ENCODE assay signal across 1 cellular context in genomic region chr17:7314719-7315569, GRCh38.
TF ChIP-seq lines count a peak whose summit lies in the region.

A gene with protein sequence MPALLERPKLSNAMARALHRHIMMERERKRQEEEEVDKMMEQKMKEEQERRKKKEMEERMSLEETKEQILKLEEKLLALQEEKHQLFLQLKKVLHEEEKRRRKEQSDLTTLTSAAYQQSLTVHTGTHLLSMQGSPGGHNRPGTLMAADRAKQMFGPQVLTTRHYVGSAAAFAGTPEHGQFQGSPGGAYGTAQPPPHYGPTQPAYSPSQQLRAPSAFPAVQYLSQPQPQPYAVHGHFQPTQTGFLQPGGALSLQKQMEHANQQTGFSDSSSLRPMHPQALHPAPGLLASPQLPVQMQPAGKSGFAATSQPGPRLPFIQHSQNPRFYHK (minus strand): TSS chr17:7315360. CDS start chr17:7315052, 308 bp downstream.

TF ChIP-seq in HEK293, 187 proteins besides CTCF, POLR2A, EP300 and RAD21 (continued from another document and continues in another):
- TF ChIP-seq ZNF776 (tag by site-specific recombination; IDR thresholded peaks at IDR 0.05; ENCODE audit: borderline replicate concordance) = no peak
- no peak for TF ChIP-seq ZNF280D (tag by site-specific recombination; IDR thresholded peaks at IDR 0.05)
- TF ChIP-seq ZNF626 (tag by site-specific recombination; IDR thresholded peaks at IDR 0.05) = no peak
- no peak for TF ChIP-seq ZNF837 (tag by site-specific recombination; IDR thresholded peaks at IDR 0.05)
- no peak for TF ChIP-seq ZNF16 (tag by site-specific recombination; IDR thresholded peaks at IDR 0.05; ENCODE audit: low read depth)
- TF ChIP-seq ZNF677 (tag by site-specific recombination; IDR thresholded peaks at IDR 0.05) = no peak
- peak; percentile 90 for TF ChIP-seq ZNF629 (tag by site-specific recombination; IDR thresholded peaks at IDR 0.05)
- TF ChIP-seq ZNF610 (tag by site-specific recombination; IDR thresholded peaks at IDR 0.05; ENCODE audit: borderline replicate concordance) = peak; percentile 41; the same call in 1 of the 2 replicates
- TF ChIP-seq ZNF544 (tag by site-specific recombination; IDR thresholded peaks at IDR 0.05) = no peak
- TF ChIP-seq ZNF335 (tag by site-specific recombination; conservative IDR thresholded peaks at IDR 0.05) = peak; percentile 85
- no peak for TF ChIP-seq ZNF366 (tag by site-specific recombination; conservative IDR thresholded peaks at IDR 0.05)
- TF ChIP-seq ZNF404 (tag by site-specific recombination; IDR thresholded peaks at IDR 0.05) = no peak
- TF ChIP-seq, protein P1, sequence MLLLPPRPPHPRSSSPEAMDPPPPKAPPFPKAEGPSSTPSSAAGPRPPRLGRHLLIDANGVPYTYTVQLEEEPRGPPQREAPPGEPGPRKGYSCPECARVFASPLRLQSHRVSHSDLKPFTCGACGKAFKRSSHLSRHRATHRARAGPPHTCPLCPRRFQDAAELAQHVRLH (tag by site-specific recombination; IDR thresholded peaks at IDR 0.05) = peak; percentile 71
- no peak for TF ChIP-seq ZNF114 (tag by site-specific recombination; IDR thresholded peaks at IDR 0.05)
- TF ChIP-seq ZNF660 (tag by site-specific recombination; IDR thresholded peaks at IDR 0.05) = no peak; the same call in 1 of the 2 replicates
- TF ChIP-seq ZNF26 (tag by site-specific recombination; IDR thresholded peaks at IDR 0.05) = no peak
- TF ChIP-seq ZNF155 (tag by site-specific recombination; IDR thresholded peaks at IDR 0.05) = no peak
- TF ChIP-seq ZNF768 (tag by site-specific recombination; IDR thresholded peaks at IDR 0.05) = no peak
- peak; percentile 55; the same call in 1 of the 2 replicates for TF ChIP-seq PBX3 (CRISPR knock-in tag; IDR thresholded peaks at IDR 0.05)
- no peak for TF ChIP-seq SETDB1 (IDR thresholded peaks at IDR 0.05; ENCODE audit: insufficient read length, low read length)
- TF ChIP-seq SCRT1 (tag by site-specific recombination; IDR thresholded peaks at IDR 0.05; ENCODE audit: borderline replicate concordance) = no peak
- TF ChIP-seq, protein P2, sequence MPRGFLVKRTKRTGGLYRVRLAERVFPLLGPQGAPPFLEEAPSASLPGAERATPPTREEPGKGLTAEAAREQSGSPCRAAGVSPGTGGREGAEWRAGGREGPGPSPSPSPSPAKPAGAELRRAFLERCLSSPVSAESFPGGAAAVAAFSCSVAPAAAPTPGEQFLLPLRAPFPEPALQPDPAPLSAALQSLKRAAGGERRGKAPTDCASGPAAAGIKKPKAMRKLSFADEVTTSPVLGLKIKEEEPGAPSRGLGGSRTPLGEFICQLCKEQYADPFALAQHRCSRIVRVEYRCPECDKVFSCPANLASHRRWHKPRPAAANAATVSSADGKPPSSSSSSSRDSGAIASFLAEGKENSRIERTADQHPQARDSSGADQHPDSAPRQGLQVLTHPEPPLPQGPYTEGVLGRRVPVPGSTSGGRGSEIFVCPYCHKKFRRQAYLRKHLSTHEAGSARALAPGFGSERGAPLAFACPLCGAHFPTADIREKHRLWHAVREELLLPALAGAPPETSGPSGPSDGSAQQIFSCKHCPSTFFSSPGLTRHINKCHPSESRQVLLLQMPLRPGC (tag by site-specific recombination; IDR thresholded peaks at IDR 0.05) = peak; percentile 55; the same call in 1 of the 2 replicates
- TF ChIP-seq SCRT2 (tag by site-specific recombination; IDR thresholded peaks at IDR 0.05) = peak; percentile 67
- no peak for TF ChIP-seq PRDM2 (tag by site-specific recombination; IDR thresholded peaks at IDR 0.05; ENCODE audit: borderline replicate concordance)
- TF ChIP-seq ZNF184 (tag by site-specific recombination; IDR thresholded peaks at IDR 0.05) = no peak
- no peak for TF ChIP-seq ZNF140 (tag by site-specific recombination; IDR thresholded peaks at IDR 0.05)
- TF ChIP-seq, protein P3, sequence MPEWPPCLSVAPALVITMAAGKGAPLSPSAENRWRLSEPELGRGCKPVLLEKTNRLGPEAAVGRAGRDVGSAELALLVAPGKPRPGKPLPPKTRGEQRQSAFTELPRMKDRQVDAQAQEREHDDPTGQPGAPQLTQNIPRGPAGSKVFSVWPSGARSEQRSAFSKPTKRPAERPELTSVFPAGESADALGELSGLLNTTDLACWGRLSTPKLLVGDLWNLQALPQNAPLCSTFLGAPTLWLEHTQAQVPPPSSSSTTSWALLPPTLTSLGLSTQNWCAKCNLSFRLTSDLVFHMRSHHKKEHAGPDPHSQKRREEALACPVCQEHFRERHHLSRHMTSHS (tag by site-specific recombination; IDR thresholded peaks at IDR 0.05) = no peak
- no peak for TF ChIP-seq KLF7 (tag by site-specific recombination; IDR thresholded peaks at IDR 0.05; ENCODE audit: borderline replicate concordance)
- TF ChIP-seq GFI1B (tag by site-specific recombination; IDR thresholded peaks at IDR 0.05) = no peak
- peak; percentile 44; the same call in 1 of the 2 replicates for TF ChIP-seq ZBTB20 (tag by site-specific recombination; IDR thresholded peaks at IDR 0.05)
- no peak for TF ChIP-seq ZNF530 (tag by site-specific recombination; IDR thresholded peaks at IDR 0.05; ENCODE audit: low read depth)
- no peak for TF ChIP-seq ZNF843 (tag by site-specific recombination; IDR thresholded peaks at IDR 0.05)
- TF ChIP-seq ZSCAN18 (tag by site-specific recombination; IDR thresholded peaks at IDR 0.05) = no peak
- TF ChIP-seq ZNF341 (tag by site-specific recombination; IDR thresholded peaks at IDR 0.05; ENCODE audit: low read depth) = peak; percentile 37
- TF ChIP-seq ZNF621 (tag by site-specific recombination; IDR thresholded peaks at IDR 0.05) = no peak
- TF ChIP-seq ZNF561 (tag by site-specific recombination; IDR thresholded peaks at IDR 0.05; ENCODE audit: borderline replicate concordance) = peak; percentile 59; the same call in 1 of the 2 replicates
- no peak for TF ChIP-seq ZNF18 (tag by site-specific recombination; IDR thresholded peaks at IDR 0.05)
